Comparison of ENCODE assay signal across 1 cellular context in the genomic region with DNA sequence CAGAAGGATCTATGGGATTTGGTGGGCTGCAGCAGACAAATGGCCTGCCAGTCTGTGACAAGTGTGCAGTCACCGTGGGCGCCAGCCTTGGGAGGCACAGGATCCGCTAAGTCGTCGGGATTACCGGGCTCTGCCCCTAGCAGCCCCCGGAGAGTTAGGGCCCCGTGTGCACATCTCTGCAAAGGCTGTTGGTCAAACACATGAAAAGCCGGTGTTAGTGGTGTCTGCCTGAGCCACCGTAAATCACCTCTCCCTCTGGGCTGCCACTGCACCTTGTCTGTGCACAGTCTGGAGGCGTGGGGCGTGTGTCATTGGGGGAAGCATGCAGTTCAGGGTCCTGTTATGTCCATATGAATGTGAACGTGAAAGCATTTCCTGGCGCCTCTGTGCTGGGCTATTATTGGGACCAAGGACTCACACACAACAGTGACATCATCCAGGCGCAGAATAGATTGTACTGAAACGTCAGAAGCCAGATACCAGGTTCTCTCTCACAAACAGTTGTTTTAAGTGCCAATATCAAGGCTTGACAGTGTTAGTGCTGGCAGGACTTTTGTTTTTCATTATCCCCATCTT.
TF ChIP-seq lines count a peak whose summit lies in the region.

No MANE protein-coding gene starts in this region.

TF ChIP-seq in HepG2, 621 proteins besides CTCF, POLR2A, EP300 and RAD21 (continued from another document):
- TF ChIP-seq, protein P1, sequence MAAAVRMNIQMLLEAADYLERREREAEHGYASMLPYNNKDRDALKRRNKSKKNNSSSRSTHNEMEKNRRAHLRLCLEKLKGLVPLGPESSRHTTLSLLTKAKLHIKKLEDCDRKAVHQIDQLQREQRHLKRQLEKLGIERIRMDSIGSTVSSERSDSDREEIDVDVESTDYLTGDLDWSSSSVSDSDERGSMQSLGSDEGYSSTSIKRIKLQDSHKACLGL (CRISPR knock-in tag; IDR thresholded peaks at IDR 0.05), result no peak
- no peak for TF ChIP-seq NFIC (IDR thresholded peaks at IDR 0.05; ENCODE audit: low read length)
- TF ChIP-seq ZNF563 (CRISPR knock-in tag; IDR thresholded peaks at IDR 0.05), result no peak
